Comparison of ENCODE assay signal across 11 cellular contexts in genomic region chr7:732094-732541, GRCh38. TPM values are rescaled to one million over a fixed set of nuclear protein-coding genes. Genes with fewer than 3 reads are reported as not detected.
DNase-seq lines count a peak whose midpoint lies in the region; ATAC-seq and TF ChIP-seq lines count a peak whose summit lies in the region.
"Had no signal": no experiment of that assay in that cellular context is flagged by ENCODE, and none has a peak within 500 bp of the region (broad histone marks: within the 10 kb centered on the region; RNA-seq: fewer than 3 reads in every experiment).

No MANE protein-coding gene starts in this region.

- intact Hi-C loops in lower lobe of right lung (cut with DNase I): no loop called here

- H3K4me1 ChIP-seq in lower lobe of right lung (peaks cover 12% of the 10 kb centered on the region), smooth muscle cell (ENCODE audit: low read depth) (peaks cover 7% of the 10 kb centered on the region)

- peak; percentile 81 for DNase-seq in DMS 273 (lab: John Stamatoyannopoulos, UW; ENCODE audit: unreplicated experiment)
- DNase-seq in M059J (ENCODE audit: low read depth): peak; percentile 19
- DNase-seq in brain microvascular endothelial cell: peak; percentile 24
- DNase-seq in lower lobe of right lung: peak; percentile 62
- DNase-seq in hippocampal formation (lab: John Stamatoyannopoulos, UW): no peak
- no peak for DNase-seq in activated CD4-positive, CD25-positive, alpha-beta regulatory T cell treated with anti-CD3 and anti-CD28 coated beads, Interleukin-2, amount 50 U/mL, for 72 hours
- DNase-seq in smooth muscle cell (lab: John Stamatoyannopoulos, UW; ENCODE audit: unreplicated experiment): no peak
- no peak for DNase-seq in medulla oblongata (ENCODE audit: extremely low spot score)
- DNase-seq: naive B cell had no signal

- no peak overlapping the region for H2AFZ ChIP-seq in smooth muscle cell (ENCODE audit: low read depth)

- H3K4me3 ChIP-seq in brain microvascular endothelial cell (ENCODE audit: low read depth, low read length) (no peak overlapping the region), lower lobe of right lung (no peak overlapping the region), smooth muscle cell (no peak overlapping the region)
- H3K4me3 ChIP-seq: thoracic aorta had no signal

- H3F3A ChIP-seq in smooth muscle cell (ENCODE audit: low read depth): no peaks in the 10 kb centered on the region

- WGBS in smooth muscle cell (ENCODE audit: low lambda C conversion rate): 85% methylated on average over 17 of the region's 17 CpGs

- H3K4me2 ChIP-seq in smooth muscle cell: no peak overlapping the region
- H3K4me2 ChIP-seq: KMS-11 had no signal

- peak; percentile 20 for TF ChIP-seq CTCF in brain microvascular endothelial cell (IDR thresholded peaks at IDR 0.05; ENCODE audit: low read depth, low read length, missing control alignments)
- peak; percentile 38 for TF ChIP-seq CTCF in lower lobe of right lung (IDR thresholded peaks at IDR 0.05)
- TF ChIP-seq CTCF in smooth muscle cell (IDR thresholded peaks at IDR 0.05; ENCODE audit: borderline replicate concordance, insufficient read depth, poor library complexity, severe bottlenecking): no peak

- H3K27me3 ChIP-seq in brain microvascular endothelial cell (replicated peaks): no peaks in the 10 kb centered on the region
- no peaks in the 10 kb centered on the region for H3K27me3 ChIP-seq in lower lobe of right lung (ENCODE audit: low read depth)
- H3K27me3 ChIP-seq in smooth muscle cell (ENCODE audit: low read depth): no peaks in the 10 kb centered on the region

- H3K9me3 ChIP-seq in lower lobe of right lung (peaks cover 12% of the 10 kb centered on the region), smooth muscle cell (replicated peaks; ENCODE audit: low read depth) (peaks cover 11% of the 10 kb centered on the region)

- H4K20me1 ChIP-seq in smooth muscle cell (ENCODE audit: low read depth): peaks cover 11% of the 10 kb centered on the region

- no peak overlapping the region for H3K9ac ChIP-seq in smooth muscle cell (ENCODE audit: low read depth)
- H3K9ac ChIP-seq: KMS-11 had no signal

- H3K27ac ChIP-seq in brain microvascular endothelial cell: no peak overlapping the region
- no peak overlapping the region for H3K27ac ChIP-seq in lower lobe of right lung
- no peak overlapping the region for H3K27ac ChIP-seq in smooth muscle cell (ENCODE audit: low read depth)
- H3K27ac ChIP-seq: KMS-11, thoracic aorta had no signal

- in situ Hi-C loops in brain microvascular endothelial cell (cut with HindIII; ENCODE audit: low pct_ligation_motif_present, low sequenced_read_pairs): no loop called here

- ATAC-seq in lower lobe of right lung: peak; percentile 50 to 81

- H3K79me2 ChIP-seq in smooth muscle cell (ENCODE audit: low read depth): peaks cover 50% of the 10 kb centered on the region

- H3K36me3 ChIP-seq in brain microvascular endothelial cell (replicated peaks): peaks cover 2% of the 10 kb centered on the region
- H3K36me3 ChIP-seq in lower lobe of right lung: peaks cover 34% of the 10 kb centered on the region
- H3K36me3 ChIP-seq in smooth muscle cell (ENCODE audit: low read depth): peaks cover 7% of the 10 kb centered on the region

RNA-seq across cellular contexts. Expression of gene PRKAR1B, which starts 5.0 kb away (rescaled TPM):
- 30.3 and 33.9 TPM in 2 replicates for total RNA-seq in M059J (2014; rRNA removed; shearing (Covaris generic))
- total RNA-seq in lower lobe of right lung: 16.8 TPM
- total RNA-seq in smooth muscle cell: 5.3 and 6.7 TPM in 2 replicates
- polyA plus RNA-seq in smooth muscle cell: 9.6 and 10.1 TPM in 2 replicates

RNA-seq across cellular contexts. Expression of gene DNAAF5, which starts 5.6 kb away (rescaled TPM):
- total RNA-seq in M059J (2014; rRNA removed; shearing (Covaris generic)): 23.3 and 35.4 TPM in 2 replicates
- total RNA-seq in lower lobe of right lung: 22.4 TPM
- 9.9 and 17.0 TPM in 2 replicates for total RNA-seq in smooth muscle cell
- 13.4 and 13.9 TPM in 2 replicates for polyA plus RNA-seq in smooth muscle cell

Comparison
In these comparisons a context has a peak if more than half of its experiments do, and no peak if none do; other contexts are left out.
1. DNase-seq: peak in DMS 273 (single experiment), M059J (single experiment), brain microvascular endothelial cell (single experiment) and lower lobe of right lung (single experiment); none in hippocampal formation (0 of 2), activated CD4-positive, CD25-positive, alpha-beta regulatory T cell treated with anti-CD3 and anti-CD28 coated beads, Interleukin-2, amount 50 U/mL, for 72 hours (single experiment), smooth muscle cell (single experiment) and medulla oblongata (single experiment).